In genomic region chr10:71779641-71780040, GRCh38 we compare ENCODE assay signal across 23 cellular contexts.
"Had no signal": no experiment of that assay in that cellular context is flagged by ENCODE, and none has a peak within 500 bp of the region (broad histone marks: within the 10 kb centered on the region; RNA-seq: fewer than 3 reads in every experiment).

No MANE protein-coding gene starts in this region.

- H3K4me3 ChIP-seq: breast epithelium, coronary artery, esophagus squamous epithelium, gastrocnemius medialis, sigmoid colon, smooth muscle cell, thoracic aorta, vagina had no signal

- DNase-seq: activated CD4-positive, alpha-beta T cell treated with anti-CD3 and anti-CD28 coated beads for 1 hour; activated CD4-positive, alpha-beta T cell treated with anti-CD3 and anti-CD28 coated beads, Interleukin-2, amount 50 U/mL, for 4 hours; activated gamma-delta T cell treated with Interleukin-2 at 50 U/mL for 16 hours; activated T-cell treated with anti-CD3 and anti-CD28 coated beads, Interleukin-2, amount 50 U/mL, for 1 hour; amniotic stem cell; esophagus squamous epithelium; gastrocnemius medialis; hypothalamus; nephron progenitor cell; nucleus accumbens; sigmoid colon; stimulated activated CD4-positive, alpha-beta T cell treated with anti-CD3 and anti-CD28 coated beads, Interleukin-2, amount 100 ng/mL, for 48 hours; stimulated activated CD8-positive, alpha-beta memory T cell treated with anti-CD3 and anti-CD28 coated beads, Interleukin-4, amount 100 ng/mL, for 48 hours; stimulated activated naive B cell treated with anti-CD40 and anti-IgM and Interleukin-4, amounts not matched to agents 10 μg/mL and 1 μg/mL and 100 μg/mL, for 72 hours; WERI-Rb-1 had no signal

- H3K27ac Mint-ChIP-seq: activated naive CD8-positive, alpha-beta T cell; memory B cell; nephron progenitor cell; stimulated activated naive B cell treated with anti-CD40 and anti-IgM and Interleukin-4, amounts not matched to agents 10 μg/mL and 1 μg/mL and 100 μg/mL, for 72 hours; type B pancreatic cell had no signal

- H3K27ac ChIP-seq: breast epithelium, coronary artery, esophagus squamous epithelium, gastrocnemius medialis, sigmoid colon, thoracic aorta, vagina, WERI-Rb-1 had no signal

- H3K36me3 Mint-ChIP-seq: activated naive CD8-positive, alpha-beta T cell; memory B cell; type B pancreatic cell had no signal

- ATAC-seq: gastrocnemius medialis; stimulated activated naive B cell treated with anti-CD40 and anti-IgM and Interleukin-4, amounts not matched to agents 10 μg/mL and 1 μg/mL and 100 μg/mL, for 72 hours had no signal

- H3K36me3 ChIP-seq: breast epithelium, esophagus squamous epithelium, gastrocnemius medialis, sigmoid colon, thoracic aorta, vagina had no signal

- H3K27me3 ChIP-seq: breast epithelium, esophagus squamous epithelium, gastrocnemius medialis, sigmoid colon, vagina had no signal

- H3K9me3 ChIP-seq: breast epithelium, esophagus squamous epithelium, gastrocnemius medialis, sigmoid colon, thoracic aorta, vagina had no signal

- H3K27me3 Mint-ChIP-seq: activated naive CD8-positive, alpha-beta T cell had no signal

- H3K9me3 Mint-ChIP-seq: nephron progenitor cell had no signal

- H3K4me3 Mint-ChIP-seq: activated naive CD8-positive, alpha-beta T cell; memory B cell; nephron progenitor cell; stimulated activated naive B cell treated with anti-CD40 and anti-IgM and Interleukin-4, amounts not matched to agents 10 μg/mL and 1 μg/mL and 100 μg/mL, for 72 hours; type B pancreatic cell had no signal
